14 cellular contexts compared by ENCODE assay signal in genomic region chr6:43262780-43263313, GRCh38. TPM values are rescaled to one million over a fixed set of nuclear protein-coding genes. Genes with fewer than 3 reads are reported as not detected.
"Had no signal": no experiment of that assay in that cellular context is flagged by ENCODE, and none has a peak within 500 bp of the region (broad histone marks: within the 10 kb centered on the region; RNA-seq: fewer than 3 reads in every experiment).

No MANE protein-coding gene starts in this region.

- FAIRE-seq: bronchial epithelial cell had no signal

- H3K27ac ChIP-seq: ascending aorta, body of pancreas, SK-N-MC, WERI-Rb-1 had no signal

- H3K27me3 ChIP-seq: ascending aorta, body of pancreas, MG63 had no signal

- H3K9me3 Mint-ChIP-seq: activated naive CD4-positive, alpha-beta T cell treated with anti-CD3 and anti-CD28 coated beads, Interleukin-2, amount 50 U/mL, for 72 hours; activated naive CD8-positive, alpha-beta T cell treated with anti-CD3 and anti-CD28 coated beads, Interleukin-2, amount 50 U/mL, for 24 hours; T-cell had no signal

- H3K4me3 Mint-ChIP-seq: activated CD8-positive, alpha-beta T cell treated with anti-CD3 and anti-CD28 coated beads, Interleukin-2, amount 10 ng/mL, durations not matched to agents 7 days and 5 days; activated naive CD8-positive, alpha-beta T cell treated with anti-CD3 and anti-CD28 coated beads, Interleukin-2, amount 50 U/mL, for 24 hours; T-cell had no signal

- DNase-seq: NCI-H1417 treated with DMSO at 0.1 percent for 48 hours, NCI-H345 had no signal

- H3K36me3 Mint-ChIP-seq: activated naive CD4-positive, alpha-beta T cell treated with anti-CD3 and anti-CD28 coated beads, Interleukin-2, amount 50 U/mL, for 72 hours; T-cell had no signal

- H3K4me1 Mint-ChIP-seq: activated naive CD8-positive, alpha-beta T cell treated with anti-CD3 and anti-CD28 coated beads, Interleukin-2, amount 50 U/mL, for 24 hours had no signal

- H3K36me3 ChIP-seq: ascending aorta, MG63, WERI-Rb-1 had no signal

- H3K9me3 ChIP-seq: ascending aorta, body of pancreas, MG63 had no signal

- H3K27ac Mint-ChIP-seq: T-cell had no signal

- H3K4me3 ChIP-seq: ascending aorta, body of pancreas, MG63, SK-N-MC had no signal

- H3K4me1 ChIP-seq: ascending aorta had no signal

RNA-seq across cellular contexts. Expression of gene TTBK1, which starts 19.6 kb away (rescaled TPM):
- total RNA-seq: activated CD8-positive, alpha-beta T cell treated with anti-CD3 and anti-CD28 coated beads, Interleukin-2, amount 10 ng/mL, durations not matched to agents 7 days and 5 days; ascending aorta; bronchial epithelial cell; RPMI7951 had no signal

RNA-seq across cellular contexts. Expression of gene SLC22A7, which starts 35.2 kb away (rescaled TPM):
- total RNA-seq: activated CD8-positive, alpha-beta T cell treated with anti-CD3 and anti-CD28 coated beads, Interleukin-2, amount 10 ng/mL, durations not matched to agents 7 days and 5 days; activated naive CD4-positive, alpha-beta T cell treated with anti-CD3 and anti-CD28 coated beads, Interleukin-2, amount 50 U/mL, for 72 hours; body of pancreas; bronchial epithelial cell; OCI-LY7; RPMI7951; T-cell had no signal

RNA-seq across cellular contexts. Expression of gene CRIP3, which starts 45.8 kb away (rescaled TPM):
- total RNA-seq: activated CD8-positive, alpha-beta T cell treated with anti-CD3 and anti-CD28 coated beads, Interleukin-2, amount 10 ng/mL, durations not matched to agents 7 days and 5 days; ascending aorta; body of pancreas; bronchial epithelial cell; RPMI7951 had no signal
